8 cellular contexts compared by ENCODE assay signal in genomic region chr12:51025748-51026654, GRCh38. TPM values are rescaled to one million over a fixed set of nuclear protein-coding genes. Genes with fewer than 3 reads are reported as not detected.
A peak's percentile ranks its signal among the peaks of the same experiment; 100 is the strongest.
DNase-seq lines count a peak whose midpoint lies in the region; ATAC-seq and TF ChIP-seq lines count a peak whose summit lies in the region.

SLC11A2 (minus strand) TSS chr12:51026384; CDS start chr12:51010728, 15,656 bp downstream.

- H3K27ac Mint-ChIP-seq in activated CD4-positive, alpha-beta T cell treated with anti-CD3 and anti-CD28 coated beads, Interleukin-2, amount 10 ng/mL, durations not matched to agents 24 days and 14 days, result peak within 1 kb of the TSS; percentile 100

- peaks cover 15% of the 10 kb centered on the region for H3K36me3 Mint-ChIP-seq in activated CD4-positive, alpha-beta T cell treated with anti-CD3 and anti-CD28 coated beads, Interleukin-2, amount 10 ng/mL, durations not matched to agents 24 days and 14 days (ENCODE audit: low read depth)

- peak within 1 kb of the TSS; percentile 99 for H3K4me3 Mint-ChIP-seq in activated CD4-positive, alpha-beta T cell treated with anti-CD3 and anti-CD28 coated beads, Interleukin-2, amount 10 ng/mL, durations not matched to agents 24 days and 14 days

- no peaks in the 10 kb centered on the region for H3K27me3 ChIP-seq in BLaER1
- no peaks in the 10 kb centered on the region for H3K27me3 ChIP-seq in colonic mucosa

- ATAC-seq in GM19324 (IDR thresholded peaks at IDR 0.05; ENCODE audit: low FRiP score, unreplicated experiment) (peak; percentile 90), HG03469 (IDR thresholded peaks at IDR 0.05; ENCODE audit: unreplicated experiment) (peak; percentile 74), left colon (peak; percentile 90)

- TF ChIP-seq CTCF in colonic mucosa (IDR thresholded peaks at IDR 0.05), result no peak

- DNase-seq in NCI-H526 treated with DMSO at 0.1 percent for 48 hours (lab: John Stamatoyannopoulos, UW) (peak; percentile 88), colonic mucosa (peak; percentile 96), left colon (peak; percentile 96 to 97)
- DNase-seq in activated CD4-positive, alpha-beta T cell treated with anti-CD3 and anti-CD28 coated beads, Interleukin-2, amount 10 ng/mL, durations not matched to agents 24 days and 14 days, result peak; percentile 98
- peak; percentile 86 to 87 for DNase-seq in stimulated activated CD4-positive, alpha-beta T cell treated with anti-CD3 and anti-CD28 coated beads, Interleukin-1b, Interleukin-23, amount 100 ng/mL, for 4 hours (ENCODE audit: low read depth in 2 of 2)

- H3K4me1 Mint-ChIP-seq in activated CD4-positive, alpha-beta T cell treated with anti-CD3 and anti-CD28 coated beads, Interleukin-2, amount 10 ng/mL, durations not matched to agents 24 days and 14 days, result peaks cover 45% of the 10 kb centered on the region

- H4K20me1 ChIP-seq in BLaER1, result peaks cover 27% of the 10 kb centered on the region

- intact Hi-C loops in activated CD4-positive, alpha-beta T cell treated with anti-CD3 and anti-CD28 coated beads, Interleukin-2, amount 10 ng/mL, durations not matched to agents 24 days and 14 days (cut with micrococcal nuclease), result loop anchor here (1.0 to 10.0 kb wide), 9 partner anchors 15 to 621 kb away; partner anchors contain the start of genes BIN2, CSRNP2, DAZAP2 and LARP4
- intact Hi-C loops in colonic mucosa (cut with DNase I) (no loop called here), left colon (cut with DNase I, micrococcal nuclease) (no loop called here)

- H3K9ac ChIP-seq in BLaER1 (peak within 1 kb of the TSS; percentile 89), colonic mucosa (ENCODE audit: low read depth in 2 of 2, low read length in 2 of 2) (peak within 1 kb of the TSS; percentile 76 to 97)

- no peaks in the 10 kb centered on the region for H3K9me3 Mint-ChIP-seq in activated CD4-positive, alpha-beta T cell treated with anti-CD3 and anti-CD28 coated beads, Interleukin-2, amount 10 ng/mL, durations not matched to agents 24 days and 14 days

- peaks cover 37% of the 10 kb centered on the region for H3K4me1 ChIP-seq in BLaER1
- no peaks in the 10 kb centered on the region for H3K4me1 ChIP-seq in colonic mucosa

- peak within 1 kb of the TSS; percentile 86 for H3K27ac ChIP-seq in BLaER1
- H3K27ac ChIP-seq in colonic mucosa, result peak within 1 kb of the TSS; percentile 96

- H3K4me3 ChIP-seq in BLaER1, result peak within 1 kb of the TSS; percentile 89
- H3K4me3 ChIP-seq in colonic mucosa, result peak within 1 kb of the TSS; percentile 87

- H3K9me3 ChIP-seq in BLaER1, result no peaks in the 10 kb centered on the region
- no peaks in the 10 kb centered on the region for H3K9me3 ChIP-seq in colonic mucosa

- H3K36me3 ChIP-seq in BLaER1 (no peaks in the 10 kb centered on the region), colonic mucosa (no peaks in the 10 kb centered on the region)

- peaks cover 9% of the 10 kb centered on the region for H3K27me3 Mint-ChIP-seq in activated CD4-positive, alpha-beta T cell treated with anti-CD3 and anti-CD28 coated beads, Interleukin-2, amount 10 ng/mL, durations not matched to agents 24 days and 14 days

- peak within 1 kb of the TSS; percentile 89 for H3K4me2 ChIP-seq in BLaER1

RNA-seq across cellular contexts. Expression of gene SLC11A2, which starts in this region (rescaled TPM):
- 54.2 and 56.2 TPM in 2 replicates for total RNA-seq in activated CD4-positive, alpha-beta T cell treated with anti-CD3 and anti-CD28 coated beads, Interleukin-2, amount 10 ng/mL, durations not matched to agents 24 days and 14 days
- total RNA-seq in colonic mucosa (10 to 100 TPM; 51.6 to 52.0 TPM), left colon (10 to 100 TPM; 41.9 to 50.0 TPM)

Comparison
In these comparisons a context has a peak if more than half of its experiments do, and no peak if none do; other contexts are left out.
1. Peak in every context shown above with its lines: DNase-seq, ATAC-seq, H3K4me3 ChIP-seq and H3K27ac ChIP-seq.